ENCODE assay signal across 21 cellular contexts in the genomic region with DNA sequence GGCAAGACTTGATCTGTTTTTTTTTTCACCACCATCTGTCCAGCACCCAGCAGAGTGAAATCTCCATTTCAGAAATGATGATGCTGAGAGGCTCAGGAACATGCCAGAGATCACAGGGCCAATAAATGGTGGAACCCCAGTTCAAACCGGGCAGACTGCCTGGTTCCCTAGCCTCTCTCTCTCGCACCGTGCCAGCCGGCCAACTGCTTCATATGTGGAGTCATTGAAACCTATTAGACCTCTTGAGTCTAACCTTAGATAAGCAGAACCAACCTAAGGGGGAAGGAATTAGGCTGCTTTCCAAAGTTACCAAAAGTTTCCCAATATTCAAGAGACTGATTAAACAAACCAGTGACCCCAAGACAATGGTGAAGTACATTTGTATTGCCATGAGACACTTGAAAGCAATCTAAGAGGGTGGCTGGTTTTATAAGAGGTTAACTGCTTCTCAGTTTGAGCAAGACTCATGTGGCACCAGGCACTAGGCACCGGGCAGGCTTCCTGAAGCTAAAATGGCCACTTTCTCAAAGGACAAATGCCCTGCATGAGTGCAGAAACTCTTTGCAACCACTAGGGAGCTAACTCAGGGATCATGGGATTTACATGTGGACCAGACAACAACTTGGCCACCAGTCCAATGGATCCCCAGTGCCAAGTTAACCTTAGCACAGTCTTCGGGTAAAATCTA. TPM values are rescaled to one million over a fixed set of nuclear protein-coding genes. Genes with fewer than 3 reads are reported as not detected.
A peak's percentile ranks its signal among the peaks of the same experiment; 100 is the strongest.
DNase-seq lines count a peak whose midpoint lies in the region; ATAC-seq and TF ChIP-seq lines count a peak whose summit lies in the region.
"Had no signal": no experiment of that assay in that cellular context is flagged by ENCODE, and none has a peak within 500 bp of the region (broad histone marks: within the 10 kb centered on the region; RNA-seq: fewer than 3 reads in every experiment).

No MANE protein-coding gene starts in this region.

- no peak overlapping the region for H2AFZ ChIP-seq in GM23338

- WGBS in body of pancreas, 2 donors = 71 to 79% methylated on average over 6 of the region's 6 CpGs

- H3K9me2 ChIP-seq in GM23338 (ENCODE audit: insufficient read depth) = no peaks in the 10 kb centered on the region; the same call in 1 of the 2 replicates

- H3K9me3 ChIP-seq in BE2C (no peaks in the 10 kb centered on the region), body of pancreas (no peaks in the 10 kb centered on the region), mucosa of descending colon (no peaks in the 10 kb centered on the region), tibial artery (no peaks in the 10 kb centered on the region)
- H3K9me3 ChIP-seq: thoracic aorta had no signal

- H3K4me1 ChIP-seq in BE2C (no peaks in the 10 kb centered on the region), GM23338 (ENCODE audit: insufficient read depth) (peaks cover 64% of the 10 kb centered on the region), body of pancreas (no peaks in the 10 kb centered on the region), mucosa of descending colon (ENCODE audit: low read depth) (no peaks in the 10 kb centered on the region), tibial artery (no peaks in the 10 kb centered on the region)

- H3K9me3 Mint-ChIP-seq in GM23338 (no peaks in the 10 kb centered on the region), CD14-positive monocyte (peaks cover 0 to 6% (median 0%) of the 10 kb centered on the region in 7 donors)
- no peaks in the 10 kb centered on the region for H3K9me3 Mint-ChIP-seq in activated CD4-positive, alpha-beta T cell treated with anti-CD3 and anti-CD28 coated beads, Interleukin-2, amount 10 ng/mL, durations not matched to agents 7 days and 5 days
- H3K9me3 Mint-ChIP-seq in activated T-cell treated with anti-CD3 and anti-CD28 coated beads, Interleukin-2, amount 50 U/mL, for 24 hours = peaks cover 7% of the 10 kb centered on the region
- H3K9me3 Mint-ChIP-seq: activated naive CD4-positive, alpha-beta T cell treated with anti-CD3 and anti-CD28 coated beads, Interleukin-2, amount 50 U/mL, for 24 hours; activated T-cell treated with anti-CD3 and anti-CD28 coated beads, Interleukin-2, amount 50 U/mL, for 4 hours had no signal

- H3K4me1 Mint-ChIP-seq in GM23338 = peaks cover 50% of the 10 kb centered on the region
- H3K4me1 Mint-ChIP-seq in activated CD4-positive, alpha-beta T cell treated with anti-CD3 and anti-CD28 coated beads, Interleukin-2, amount 10 ng/mL, durations not matched to agents 7 days and 5 days = no peaks in the 10 kb centered on the region
- H3K4me1 Mint-ChIP-seq in activated T-cell treated with anti-CD3 and anti-CD28 coated beads, Interleukin-2, amount 50 U/mL, for 24 hours (ENCODE audit: low read depth) = no peaks in the 10 kb centered on the region
- no peaks in the 10 kb centered on the region for H3K4me1 Mint-ChIP-seq in CD14-positive monocyte
- H3K4me1 Mint-ChIP-seq: activated naive CD4-positive, alpha-beta T cell treated with anti-CD3 and anti-CD28 coated beads, Interleukin-2, amount 50 U/mL, for 24 hours had no signal

- H4K20me1 ChIP-seq in GM23338 (replicated peaks; ENCODE audit: insufficient read depth) = peaks cover 3% of the 10 kb centered on the region; the same call in 1 of the 2 replicates

- TF ChIP-seq POLR2A in body of pancreas (IDR thresholded peaks at IDR 0.05) = no peak

- CTCF ChIA-PET in activated CD4-positive, alpha-beta T cell treated with anti-CD3 and anti-CD28 coated beads, Interleukin-2, amount 10 ng/mL, durations not matched to agents 7 days and 5 days (lab: Charles Lee) = no interaction called here

- H3K4me3 Mint-ChIP-seq in GM23338 = no peak overlapping the region
- no peak overlapping the region for H3K4me3 Mint-ChIP-seq in activated CD4-positive, alpha-beta T cell treated with anti-CD3 and anti-CD28 coated beads, Interleukin-2, amount 10 ng/mL, durations not matched to agents 7 days and 5 days
- no peak overlapping the region for H3K4me3 Mint-ChIP-seq in activated T-cell treated with anti-CD3 and anti-CD28 coated beads, Interleukin-2, amount 50 U/mL, for 24 hours
- H3K4me3 Mint-ChIP-seq in CD14-positive monocyte = no peak overlapping the region
- H3K4me3 Mint-ChIP-seq: activated CD8-positive, alpha-beta T cell treated with anti-CD3 and anti-CD28 coated beads, Interleukin-2, amount 10 ng/mL, durations not matched to agents 7 days and 5 days; activated naive CD4-positive, alpha-beta T cell treated with anti-CD3 and anti-CD28 coated beads, Interleukin-2, amount 50 U/mL, for 24 hours; activated T-cell treated with anti-CD3 and anti-CD28 coated beads, Interleukin-2, amount 50 U/mL, for 4 hours had no signal

- no peak overlapping the region for H3K4me2 ChIP-seq in GM23338
- H3K4me2 ChIP-seq: KMS-11 had no signal

- POLR2A ChIA-PET in activated CD4-positive, alpha-beta T cell treated with anti-CD3 and anti-CD28 coated beads, Interleukin-2, amount 10 ng/mL, durations not matched to agents 7 days and 5 days (lab: Charles Lee) = no interaction called here

- H3K27me3 Mint-ChIP-seq in GM23338 (ENCODE audit: insufficient read depth, low read depth, poor library complexity) = no peaks in the 10 kb centered on the region
- no peaks in the 10 kb centered on the region for H3K27me3 Mint-ChIP-seq in activated CD4-positive, alpha-beta T cell treated with anti-CD3 and anti-CD28 coated beads, Interleukin-2, amount 10 ng/mL, durations not matched to agents 7 days and 5 days
- H3K27me3 Mint-ChIP-seq in activated T-cell treated with anti-CD3 and anti-CD28 coated beads, Interleukin-2, amount 50 U/mL, for 24 hours = no peaks in the 10 kb centered on the region
- peaks cover 0 to 1% (median 0%) of the 10 kb centered on the region in 3 donors for H3K27me3 Mint-ChIP-seq in CD14-positive monocyte (ENCODE audit: low read depth in 3 of 3)

- H3F3A ChIP-seq in GM23338 (replicated peaks; ENCODE audit: low read depth) = no peaks in the 10 kb centered on the region

- DNase-seq in BE2C (no peak), GM23338 (ENCODE audit: low spot score) (peak; percentile 36), body of pancreas (peak in 1 of 4 donors; percentile 23), mucosa of descending colon (peak in 1 of 3 donors; percentile 11), tibial artery (no peak), CD14-positive monocyte (ENCODE audit: low spot score) (no peak)
- no peak for DNase-seq in activated CD4-positive, alpha-beta T cell treated with anti-CD3 and anti-CD28 coated beads, Interleukin-2, amount 10 ng/mL, durations not matched to agents 7 days and 5 days
- DNase-seq in activated T-cell treated with anti-CD3 and anti-CD28 coated beads, Interleukin-2, amount 50 U/mL, for 24 hours = no peak
- DNase-seq: activated CD8-positive, alpha-beta T cell treated with anti-CD3 and anti-CD28 coated beads, Interleukin-2, amount 10 ng/mL, durations not matched to agents 7 days and 5 days; activated T-cell treated with anti-CD3 and anti-CD28 coated beads, Interleukin-2, amount 50 U/mL, for 4 hours; effector CD4-positive, alpha-beta T cell; left ventricle myocardium superior; SHP77 treated with DMSO at 0.1 percent for 48 hours; stimulated activated CD4-positive, alpha-beta T cell treated with anti-CD3 and anti-CD28 coated beads, Interleukin-15, amount 100 ng/mL, for 24 hours had no signal

- peak; percentile 20; the same call in 1 of the 3 replicates for ATAC-seq in GM23338
- ATAC-seq in body of pancreas = no peak
- peak; percentile 33 for ATAC-seq in mucosa of descending colon
- ATAC-seq: activated CD8-positive, alpha-beta T cell treated with anti-CD3 and anti-CD28 coated beads, Interleukin-2, amount 10 ng/mL, durations not matched to agents 7 days and 5 days; activated T-cell treated with anti-CD3 and anti-CD28 coated beads, Interleukin-2, amount 50 U/mL, for 4 hours; left ventricle myocardium superior had no signal

- intact Hi-C loops in body of pancreas (cut with DNase I) = no loop called here
- intact Hi-C loops in mucosa of descending colon (cut with DNase I, micrococcal nuclease) = no loop called here
- intact Hi-C loops in tibial artery (cut with DNase I; ENCODE audit: low total_unique reads) = no loop called here
- intact Hi-C loops in CD14-positive monocyte (cut with micrococcal nuclease) = no loop called here

- H3K27ac Mint-ChIP-seq in GM23338 = 0 out of 2 replicates have a peak overlapping the region, but pooled peaks have one; percentile 60
- H3K27ac Mint-ChIP-seq in activated CD4-positive, alpha-beta T cell treated with anti-CD3 and anti-CD28 coated beads, Interleukin-2, amount 10 ng/mL, durations not matched to agents 7 days and 5 days = no peak overlapping the region
- no peak overlapping the region for H3K27ac Mint-ChIP-seq in activated T-cell treated with anti-CD3 and anti-CD28 coated beads, Interleukin-2, amount 50 U/mL, for 24 hours
- H3K27ac Mint-ChIP-seq in CD14-positive monocyte = no peak overlapping the region
- H3K27ac Mint-ChIP-seq: activated CD8-positive, alpha-beta T cell treated with anti-CD3 and anti-CD28 coated beads, Interleukin-2, amount 10 ng/mL, durations not matched to agents 7 days and 5 days; activated naive CD4-positive, alpha-beta T cell treated with anti-CD3 and anti-CD28 coated beads, Interleukin-2, amount 50 U/mL, for 24 hours had no signal

- H3K36me3 Mint-ChIP-seq in GM23338 (ENCODE audit: low read depth) (peaks cover 4% of the 10 kb centered on the region; the same call in 2 of the 3 replicates), CD14-positive monocyte (no peaks in the 10 kb centered on the region)
- H3K36me3 Mint-ChIP-seq in activated CD4-positive, alpha-beta T cell treated with anti-CD3 and anti-CD28 coated beads, Interleukin-2, amount 10 ng/mL, durations not matched to agents 7 days and 5 days (ENCODE audit: low read depth) = no peaks in the 10 kb centered on the region
- H3K36me3 Mint-ChIP-seq in activated T-cell treated with anti-CD3 and anti-CD28 coated beads, Interleukin-2, amount 50 U/mL, for 24 hours (ENCODE audit: low read depth) = no peaks in the 10 kb centered on the region
- H3K36me3 Mint-ChIP-seq: activated naive CD4-positive, alpha-beta T cell treated with anti-CD3 and anti-CD28 coated beads, Interleukin-2, amount 50 U/mL, for 24 hours had no signal

- H3K4me3 ChIP-seq in BE2C (ENCODE audit: low read depth, low read length) (no peak overlapping the region), GM23338 (no peak overlapping the region), body of pancreas (no peak overlapping the region), mucosa of descending colon (no peak overlapping the region), tibial artery (no peak overlapping the region)
- H3K4me3 ChIP-seq: thoracic aorta had no signal

- H3K79me2 ChIP-seq in GM23338 (replicated peaks; ENCODE audit: insufficient read depth) = peaks cover 98% of the 10 kb centered on the region

- H3K36me3 ChIP-seq in BE2C (no peaks in the 10 kb centered on the region), GM23338 (ENCODE audit: insufficient read depth) (no peaks in the 10 kb centered on the region), body of pancreas (replicated peaks in 1 of 2; ENCODE audit: insufficient read depth in 1 of 2, low read depth in 2 of 2) (no peaks in the 10 kb centered on the region), mucosa of descending colon (ENCODE audit: low read depth) (no peaks in the 10 kb centered on the region), tibial artery (no peaks in the 10 kb centered on the region)
- H3K36me3 ChIP-seq: thoracic aorta had no signal

- H3K27ac ChIP-seq in GM23338 (ENCODE audit: low read depth) (no peak overlapping the region), body of pancreas (peak overlapping the region in 1 of 4 donors; percentile 32), tibial artery (no peak overlapping the region)
- H3K27ac ChIP-seq: KMS-11, thoracic aorta had no signal

- TF ChIP-seq CTCF in BE2C (IDR thresholded peaks at IDR 0.05; ENCODE audit: low read depth, low read length) (peak; percentile 30), GM23338 (conservative IDR thresholded peaks at IDR 0.05; ENCODE audit: low read depth in 2 of 2) (peak in 1 of 2 experiments; percentile 49; a peak in 3 of 4 replicates), body of pancreas (IDR thresholded peaks at IDR 0.05) (peak in 4 of 7 experiments; percentile 7 to 19 (median 16)), mucosa of descending colon (IDR thresholded peaks at IDR 0.05) (no peak), tibial artery (IDR thresholded peaks at IDR 0.05) (no peak), CD14-positive monocyte (IDR thresholded peaks at IDR 0.05) (no peak)

- H3K27me3 ChIP-seq in BE2C (no peaks in the 10 kb centered on the region), GM23338 (ENCODE audit: insufficient read depth) (no peaks in the 10 kb centered on the region), body of pancreas (no peaks in the 10 kb centered on the region), tibial artery (no peaks in the 10 kb centered on the region)

RNA-seq across cellular contexts. Expression of gene TOX3, which starts 18.4 kb away (rescaled TPM):
- polyA plus RNA-seq in BE2C (2012; ENCODE audit: insufficient read depth, insufficient read length, low read depth) = 3.7 TPM
- total RNA-seq in GM23338 (2014; rRNA removed; shearing (Covaris generic)) = 13.7 and 15.6 TPM in 2 replicates
- polyA plus RNA-seq in GM23338 (2016; fragmentation: Nextera tagmentation; extraction: Ambion mirVana) (9.8 TPM in 2 replicates), CD14-positive monocyte (not detected)
- total RNA-seq in body of pancreas (1 to 10 TPM; 1.3 to 5.2 TPM), mucosa of descending colon (10 to 100 TPM; 16.0 to 47.6 (median 42.3) TPM)
- not detected for total RNA-seq in activated CD4-positive, alpha-beta T cell treated with anti-CD3 and anti-CD28 coated beads, Interleukin-2, amount 10 ng/mL, durations not matched to agents 7 days and 5 days
- total RNA-seq: activated CD8-positive, alpha-beta T cell treated with anti-CD3 and anti-CD28 coated beads, Interleukin-2, amount 10 ng/mL, durations not matched to agents 7 days and 5 days; G401; glomerular endothelial cell; left ventricle myocardium superior; OCI-LY7; T-helper 2 cell treated with Interferon-gamma antibody and Interleukin-4, amounts not matched to agents 100 ng/mL and 5 ng/mL, for 36 hours; thoracic aorta had no signal

Comparison
In these comparisons a context has a peak if more than half of its experiments do, and no peak if none do; other contexts are left out.
1. CTCF ChIP-seq: peak in BE2C (single experiment) and body of pancreas (4 of 7); none in mucosa of descending colon (single experiment), tibial artery (0 of 2) and CD14-positive monocyte (single experiment).